In the genomic region with DNA sequence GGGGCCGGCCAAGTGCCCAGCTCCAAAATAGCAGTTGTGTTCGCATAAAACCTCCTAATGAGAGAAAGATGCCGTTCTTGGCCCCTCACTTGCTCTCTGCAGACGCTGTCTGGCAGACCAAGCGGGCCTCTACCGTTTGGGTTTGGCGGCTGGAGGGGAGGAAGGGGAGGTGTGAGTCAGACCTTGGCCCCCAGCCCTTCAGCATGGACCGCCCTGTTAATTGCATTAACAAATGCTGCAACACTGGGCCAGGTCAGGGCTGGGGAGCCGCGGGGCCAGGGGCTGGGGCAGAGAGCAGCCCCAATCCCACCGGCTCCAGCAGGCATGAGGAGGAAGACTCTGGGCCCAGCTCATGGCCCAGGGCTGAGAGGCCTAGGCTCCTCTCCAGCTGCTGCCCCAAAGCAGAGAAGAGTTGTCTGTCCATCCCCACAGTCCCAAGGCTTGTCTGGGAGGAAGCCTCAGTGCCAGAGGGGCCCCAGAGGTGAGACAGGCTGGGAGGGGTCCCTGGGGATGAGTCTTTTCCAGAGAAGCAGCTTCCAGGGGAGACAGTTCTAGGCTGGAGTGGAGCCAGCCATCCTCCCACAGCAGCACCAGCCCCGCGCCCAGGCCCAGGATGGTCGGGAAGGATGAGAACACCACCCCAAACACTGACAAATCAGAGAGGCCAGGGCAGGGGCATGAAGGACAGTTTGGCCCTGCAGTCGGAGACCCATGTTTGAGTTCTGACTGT, we compare ENCODE assay signal across 11 cellular contexts. TPM values are rescaled to one million over a fixed set of nuclear protein-coding genes. Genes with fewer than 3 reads are reported as not detected.
DNase-seq lines count a peak whose midpoint lies in the region; ATAC-seq and TF ChIP-seq lines count a peak whose summit lies in the region.
"Had no signal": no experiment of that assay in that cellular context is flagged by ENCODE, and none has a peak within 500 bp of the region (broad histone marks: within the 10 kb centered on the region; RNA-seq: fewer than 3 reads in every experiment).

No MANE protein-coding gene starts in this region.

- TF ChIP-seq POLR2A in sigmoid colon (IDR thresholded peaks at IDR 0.05) = no peak

- H3K4me1 ChIP-seq in BE2C = peaks cover 9% of the 10 kb centered on the region
- peaks cover 53 to 100% (median 83%) of the 10 kb centered on the region in 9 donors for H3K4me1 ChIP-seq in heart right ventricle
- peaks cover 0 to 35% (median 22%) of the 10 kb centered on the region in 4 donors for H3K4me1 ChIP-seq in sigmoid colon

- in situ Hi-C loops in astrocyte of the spinal cord (cut with HindIII; ENCODE audit: low sequenced_read_pairs) = no loop called here

- H3K27ac ChIP-seq in heart right ventricle (peak overlapping the region; percentile 5 to 94 (median 82)), sigmoid colon (peak overlapping the region; percentile 42 to 77 (median 50))

- TF ChIP-seq CTCF in BE2C (IDR thresholded peaks at IDR 0.05; ENCODE audit: low read depth, low read length) (no peak), astrocyte of the spinal cord (IDR thresholded peaks at IDR 0.05; ENCODE audit: low read depth, low read length) (no peak), heart right ventricle (IDR thresholded peaks at IDR 0.05) (no peak), sigmoid colon (IDR thresholded peaks at IDR 0.05) (no peak)

- H3K27me3 ChIP-seq in BE2C (no peaks in the 10 kb centered on the region), heart right ventricle (no peaks in the 10 kb centered on the region), sigmoid colon (no peaks in the 10 kb centered on the region)
- H3K27me3 ChIP-seq: BLaER1 treated with 17β-estradiol and CSF1 and Interleukin-3, amounts not matched to agents 10 nM and 100 nM had no signal

- no peaks in the 10 kb centered on the region for H3K36me3 ChIP-seq in BE2C
- H3K36me3 ChIP-seq in heart right ventricle = no peaks in the 10 kb centered on the region
- no peaks in the 10 kb centered on the region for H3K36me3 ChIP-seq in sigmoid colon
- H3K36me3 ChIP-seq: BLaER1 treated with 17β-estradiol and CSF1 and Interleukin-3, amounts not matched to agents 10 nM and 100 nM had no signal

- no peaks in the 10 kb centered on the region for H3K9me3 ChIP-seq in BE2C
- no peaks in the 10 kb centered on the region for H3K9me3 ChIP-seq in heart right ventricle
- no peaks in the 10 kb centered on the region for H3K9me3 ChIP-seq in sigmoid colon
- H3K9me3 ChIP-seq: BLaER1 treated with 17β-estradiol and CSF1 and Interleukin-3, amounts not matched to agents 10 nM and 100 nM had no signal

- 48 to 57% methylated on average over 15 of the region's 15 CpGs for WGBS in heart right ventricle, 2 donors
- WGBS in sigmoid colon, 2 donors = 76 to 84% methylated on average over 15 of the region's 15 CpGs

- intact Hi-C loops in heart right ventricle (cut with DNase I) = loop anchor here in 2 of 10 donors (5.0 to 10.0 kb wide), 2 partner anchors 43 to 100 kb away; a partner anchor contains a TSS
- intact Hi-C loops in sigmoid colon (cut with DNase I) = no loop called here

- ATAC-seq in heart right ventricle (peak; percentile 58 to 80 (median 71)), HG03175 (IDR thresholded peaks at IDR 0.05; ENCODE audit: unreplicated experiment) (no peak), HG02938 (IDR thresholded peaks at IDR 0.05; ENCODE audit: unreplicated experiment) (no peak), GM19452 (IDR thresholded peaks at IDR 0.05; ENCODE audit: unreplicated experiment) (no peak)

- TF ChIP-seq EP300 in sigmoid colon (IDR thresholded peaks at IDR 0.05) = no peak

- H3K4me3 ChIP-seq in BE2C (ENCODE audit: low read depth, low read length) (no peak overlapping the region), astrocyte of the spinal cord (ENCODE audit: low read depth, low read length) (no peak overlapping the region), heart right ventricle (no peak overlapping the region), sigmoid colon (no peak overlapping the region)
- H3K4me3 ChIP-seq: BLaER1 treated with 17β-estradiol and CSF1 and Interleukin-3, amounts not matched to agents 10 nM and 100 nM had no signal

- DNase-seq in BE2C = peak; percentile 49
- DNase-seq in astrocyte of the spinal cord (ENCODE audit: low read depth, low spot score) = peak; percentile 68
- DNase-seq in heart right ventricle = peak; percentile 81 to 87
- peak; percentile 87 for DNase-seq in sigmoid colon
- no peak for DNase-seq in NCI-H2227 treated with DMSO at 0.1 percent for 48 hours (lab: John Stamatoyannopoulos, UW)
- DNase-seq: effector CD4-positive, alpha-beta T cell; NCI-H2029 had no signal

RNA-seq across cellular contexts. Expression of a gene that starts 16.9 kb away (rescaled TPM):
- 1.2 TPM for polyA plus RNA-seq in BE2C (2012; ENCODE audit: insufficient read depth, insufficient read length, low read depth)
- total RNA-seq in heart right ventricle (10 to 100 TPM in 9 of 10 donors, 1 to 10 TPM in 1; 7.1 to 50.3 (median 18.5) TPM), sigmoid colon (10 to 100 TPM; 12.1 to 71.2 (median 15.3) TPM)
- polyA plus RNA-seq in heart right ventricle (1 to 10 TPM; 3.5 TPM), sigmoid colon (1 to 10 TPM in 2 of 3 donors, under 1 TPM in 1; 0.46 to 7.1 (median 1.2) TPM)

Comparison
In these comparisons a context has a peak if more than half of its experiments do, and no peak if none do; other contexts are left out.
1. ATAC-seq: peak in heart right ventricle (8 of 8); none in HG03175 (single experiment), HG02938 (single experiment) and GM19452 (single experiment).